Comparison of ENCODE assay signal across 8 cellular contexts in genomic region chr14:21557084-21557901, GRCh38. TPM values are rescaled to one million over a fixed set of nuclear protein-coding genes. Genes with fewer than 3 reads are reported as not detected.
DNase-seq lines count a peak whose midpoint lies in the region; ATAC-seq, FAIRE-seq and TF ChIP-seq lines count a peak whose summit lies in the region.

No MANE protein-coding gene starts in this region.

- no peaks in the 10 kb centered on the region for H3K4me1 ChIP-seq in Loucy (ENCODE audit: insufficient read depth, low read length, poor library complexity, severe bottlenecking)

- H3K36me3 ChIP-seq in Loucy (ENCODE audit: insufficient read depth, low read length), result no peaks in the 10 kb centered on the region
- no peaks in the 10 kb centered on the region for H3K36me3 ChIP-seq in neural cell (ENCODE audit: insufficient read depth, low read length)

- H3K9me2 ChIP-seq in Loucy (replicated peaks; ENCODE audit: low read depth, low read length) (no peaks in the 10 kb centered on the region), neural cell (ENCODE audit: insufficient read depth, low read length) (no peaks in the 10 kb centered on the region)

- TF ChIP-seq EP300 in neural cell (conservative IDR thresholded peaks at IDR 0.05; ENCODE audit: poor library complexity, severe bottlenecking), result peak; percentile 58

- H3F3A ChIP-seq in Loucy (ENCODE audit: low read depth) (no peaks in the 10 kb centered on the region), neural cell (ENCODE audit: insufficient read depth, low read length, poor library complexity, severe bottlenecking) (no peaks in the 10 kb centered on the region)

- ATAC-seq in stimulated activated naive CD8-positive, alpha-beta T cell treated with anti-CD3 and anti-CD28 coated beads, Interleukin-15, Interleukin-2, amounts not matched to agents 100 U/mL and 50 U/mL, for 24 hours, result peak; percentile 65
- no peak for ATAC-seq in HG02623 (IDR thresholded peaks at IDR 0.05; ENCODE audit: unreplicated experiment)

- H3K4me2 ChIP-seq in Loucy (ENCODE audit: low read depth, low read length, poor library complexity, severe bottlenecking), result peak overlapping the region; percentile 75
- H3K4me2 ChIP-seq in neural cell (ENCODE audit: low read length), result peak overlapping the region; percentile 56

- H3K9ac ChIP-seq in Loucy (ENCODE audit: low read depth, low read length, poor library complexity, severe bottlenecking) (peak overlapping the region; percentile 44), neural cell (ENCODE audit: low read length) (peak overlapping the region; percentile 39)

- FAIRE-seq in G401.6 (lab: Jason Lieb, UNC), result peak; percentile 93

- no peaks in the 10 kb centered on the region for H3K79me2 ChIP-seq in Loucy (ENCODE audit: insufficient read depth, low read length)
- H3K79me2 ChIP-seq in neural cell (replicated peaks; ENCODE audit: insufficient read depth, low read length), result no peaks in the 10 kb centered on the region

- CTCF ChIA-PET in RWPE1 (lab: Yijun Ruan, JAX), result interaction anchor here (1.3 to 1.9 kb wide), 2 partner anchors 46 to 59 kb away, joined by 6 to 30 read pairs; partner anchors contain the start of gene METTL3

- DNase-seq in RWPE1 (ENCODE audit: low spot score) (peak; percentile 67), fibroblast of the conjunctiva (ENCODE audit: low read depth) (peak; percentile 86)
- peak; percentile 46 for DNase-seq in activated effector memory CD4-positive, alpha-beta T cell treated with Interleukin-2 at 50 U/mL for 16 hours
- peak; percentile 72 for DNase-seq in stimulated activated naive CD8-positive, alpha-beta T cell treated with anti-CD3 and anti-CD28 coated beads, Interleukin-15, Interleukin-2, amounts not matched to agents 100 U/mL and 50 U/mL, for 24 hours

- POLR2A ChIA-PET in RWPE1 (lab: Yijun Ruan, JAX; ENCODE audit: low non-redundant PET), result no interaction called here

- H3K27me3 ChIP-seq in Loucy (ENCODE audit: insufficient read depth, low read length, poor library complexity, severe bottlenecking) (no peaks in the 10 kb centered on the region), neural cell (ENCODE audit: insufficient read depth, low read depth, low read length) (no peaks in the 10 kb centered on the region)

- H4K20me1 ChIP-seq in Loucy (ENCODE audit: insufficient read depth, low read length, poor library complexity, severe bottlenecking) (no peaks in the 10 kb centered on the region), neural cell (ENCODE audit: insufficient read depth) (no peaks in the 10 kb centered on the region)

- H2AFZ ChIP-seq in Loucy (ENCODE audit: low read length) (peak overlapping the region; percentile 95), neural cell (ENCODE audit: low read depth, low read length) (peak overlapping the region; percentile 52)

- peak; percentile 87 for TF ChIP-seq CTCF in Loucy (conservative IDR thresholded peaks at IDR 0.05; ENCODE audit: low read length)
- peak; percentile 68 for TF ChIP-seq CTCF in RWPE1 (conservative IDR thresholded peaks at IDR 0.05; ENCODE audit: low read depth)
- TF ChIP-seq CTCF in neural cell (IDR thresholded peaks at IDR 0.05; ENCODE audit: poor library complexity, severe bottlenecking), result peak; percentile 97

- H3K4me3 ChIP-seq in Loucy (ENCODE audit: low read length, poor library complexity, severe bottlenecking), result peak overlapping the region; percentile 67
- peak overlapping the region; percentile 61 for H3K4me3 ChIP-seq in neural cell (ENCODE audit: low read length)

- H3K27ac ChIP-seq in RWPE1, result no peak overlapping the region
- peak overlapping the region; percentile 0 for H3K27ac ChIP-seq in neural cell (ENCODE audit: low read length)

- H3K9me3 ChIP-seq in Loucy (ENCODE audit: insufficient read depth, low read depth, low read length), result no peaks in the 10 kb centered on the region
- no peaks in the 10 kb centered on the region for H3K9me3 ChIP-seq in neural cell (ENCODE audit: low read length)

- TF ChIP-seq RAD21 in neural cell (conservative IDR thresholded peaks at IDR 0.05), result peak; percentile 96

TF ChIP-seq in neural cell, 6 proteins besides CTCF, POLR2A, EP300 and RAD21:
- TF ChIP-seq MXI1 (conservative IDR thresholded peaks at IDR 0.05; ENCODE audit: poor library complexity, severe bottlenecking) (peak; percentile 43), SMC3 (conservative IDR thresholded peaks at IDR 0.05; ENCODE audit: poor library complexity) (peak; percentile 99), TAF1 (IDR thresholded peaks at IDR 0.05; ENCODE audit: low read depth) (no peak), EZH2 (IDR thresholded peaks at IDR 0.05; ENCODE audit: borderline replicate concordance, insufficient read depth, low read length, poor library complexity, severe bottlenecking) (no peak), POLR2AphosphoS5 (IDR thresholded peaks at IDR 0.05) (no peak), REST (IDR thresholded peaks at IDR 0.05; ENCODE audit: borderline replicate concordance) (no peak)
TF ChIP-seq in neural cell: peak in this region for 2.

RNA-seq across cellular contexts. Expression of gene OR10G3, which starts 22.6 kb away (rescaled TPM):
- polyA plus RNA-seq in neural cell, result not detected in 2 replicates
- not detected in 2 replicates for polyA minus RNA-seq in neural cell

RNA-seq across cellular contexts. Expression of gene SALL2, which starts 31.1 kb away (rescaled TPM):
- 18.6 and 23.6 TPM in 2 replicates for polyA plus RNA-seq in neural cell
- 31.2 and 35.0 TPM in 2 replicates for polyA minus RNA-seq in neural cell

RNA-seq across cellular contexts. Expression of gene METTL3, which starts 46.2 kb away (rescaled TPM):
- 234 and 262 TPM in 2 replicates for polyA plus RNA-seq in neural cell
- 91.6 and 100 TPM in 2 replicates for polyA minus RNA-seq in neural cell
